In genomic region chr1:67723620-67724019, GRCh38 we compare ENCODE assay signal across 1 cellular context.
A peak's percentile ranks its signal among the peaks of the same experiment; 100 is the strongest.
TF ChIP-seq lines count a peak whose summit lies in the region.

No MANE protein-coding gene starts in this region.

TF ChIP-seq in IMR-90, 13 proteins besides CTCF, POLR2A, EP300 and RAD21:
- no peak for TF ChIP-seq MXI1 (IDR thresholded peaks at IDR 0.05; ENCODE audit: borderline replicate concordance, low read depth, low read length)
- 0 out of 2 replicates have a peak, but pooled peaks have one; percentile 21 for TF ChIP-seq FOS (IDR thresholded peaks at IDR 0.05; ENCODE audit: low read depth, low read length)
- no peak for TF ChIP-seq RFX5 (IDR thresholded peaks at IDR 0.05; ENCODE audit: low read depth, low read length)
- TF ChIP-seq CEBPB (IDR thresholded peaks at IDR 0.05; ENCODE audit: low read depth, low read length): no peak
- no peak; the same call in 1 of the 2 replicates for TF ChIP-seq BHLHE40 (IDR thresholded peaks at IDR 0.05; ENCODE audit: low read depth, low read length)
- no peak for TF ChIP-seq MAFK (IDR thresholded peaks at IDR 0.05; ENCODE audit: low read depth, low read length)
- TF ChIP-seq MAZ (IDR thresholded peaks at IDR 0.05; ENCODE audit: borderline replicate concordance, low read depth, low read length): no peak
